8 cellular contexts compared by ENCODE assay signal in genomic region chr7:140924821-140925421, GRCh38. TPM values are rescaled to one million over a fixed set of nuclear protein-coding genes. Genes with fewer than 3 reads are reported as not detected.
DNase-seq lines count a peak whose midpoint lies in the region; ATAC-seq and TF ChIP-seq lines count a peak whose summit lies in the region.

Gene BRAF (minus strand): TSS chr7:140924929. CDS start chr7:140924703, 226 bp downstream.

- TF ChIP-seq CTCF in GM12865 (IDR thresholded peaks at IDR 0.05; ENCODE audit: insufficient read depth, low read depth, low read length, missing control alignments) (no peak), cardiac muscle cell (IDR thresholded peaks at IDR 0.05; ENCODE audit: low read depth, low read length) (no peak), parathyroid adenoma (IDR thresholded peaks at IDR 0.05) (no peak), tibial artery (IDR thresholded peaks at IDR 0.05) (peak in 1 of 2 experiments; percentile 6)

- intact Hi-C loops in tibial artery (cut with DNase I; ENCODE audit: low total_unique reads) = loop anchor here (10.0 kb wide), 2 partner anchors 90 to 250 kb away; partner anchors contain the start of genes ADCK2 and MRPS33

- H3K79me2 ChIP-seq in parathyroid adenoma = peaks cover 18% of the 10 kb centered on the region

- peak within 1 kb of the TSS; percentile 99 for H3K4me3 ChIP-seq in GM12865 (ENCODE audit: low read depth, low read length)
- peak within 1 kb of the TSS; percentile 96 for H3K4me3 ChIP-seq in adipocyte (ENCODE audit: low read length)
- H3K4me3 ChIP-seq in cardiac muscle cell = peak within 1 kb of the TSS; percentile 70
- peak within 1 kb of the TSS; percentile 94 for H3K4me3 ChIP-seq in parathyroid adenoma (ENCODE audit: low read depth, low read length)
- peak within 1 kb of the TSS; percentile 99 to 100 for H3K4me3 ChIP-seq in tibial artery

- H2AFZ ChIP-seq in parathyroid adenoma = peak within 1 kb of the TSS; percentile 99

- H3K9me3 ChIP-seq in adipocyte (ENCODE audit: control insufficient read depth, low read length) (no peaks in the 10 kb centered on the region), cardiac muscle cell (ENCODE audit: low read depth) (no peaks in the 10 kb centered on the region), parathyroid adenoma (ENCODE audit: control insufficient read depth, low read length) (no peaks in the 10 kb centered on the region), tibial artery (no peaks in the 10 kb centered on the region)

- H3K36me3 ChIP-seq in adipocyte (ENCODE audit: control insufficient read depth, insufficient read depth, low read length, severe bottlenecking) (no peaks in the 10 kb centered on the region), cardiac muscle cell (no peaks in the 10 kb centered on the region), parathyroid adenoma (ENCODE audit: control insufficient read depth, insufficient read depth, low read length) (no peaks in the 10 kb centered on the region), tibial artery (no peaks in the 10 kb centered on the region)

- H3K4me1 ChIP-seq in adipocyte (ENCODE audit: control insufficient read depth, insufficient read depth, low read length) (peaks cover 13% of the 10 kb centered on the region), cardiac muscle cell (ENCODE audit: low read depth) (peaks cover 14% of the 10 kb centered on the region), parathyroid adenoma (peaks cover 4% of the 10 kb centered on the region), tibial artery (peaks cover 0 to 28% (median 3%) of the 10 kb centered on the region in 4 donors)

- ATAC-seq in HG02763 (IDR thresholded peaks at IDR 0.05; ENCODE audit: unreplicated experiment) = peak; percentile 41

- H3K9ac ChIP-seq in adipocyte (ENCODE audit: low read length) (peak within 1 kb of the TSS; percentile 93), parathyroid adenoma (peak within 1 kb of the TSS; percentile 99)

- H3K27me3 ChIP-seq in adipocyte (replicated peaks; ENCODE audit: control insufficient read depth, insufficient read depth, low read length) = no peaks in the 10 kb centered on the region
- no peaks in the 10 kb centered on the region for H3K27me3 ChIP-seq in cardiac muscle cell
- H3K27me3 ChIP-seq in parathyroid adenoma (ENCODE audit: control insufficient read depth, insufficient read depth, low read length) = no peaks in the 10 kb centered on the region
- H3K27me3 ChIP-seq in tibial artery = no peaks in the 10 kb centered on the region

- H3K27ac ChIP-seq in cardiac muscle cell (peak within 1 kb of the TSS; percentile 97), parathyroid adenoma (peak within 1 kb of the TSS; percentile 97), tibial artery (peak within 1 kb of the TSS; percentile 100)

- peak; percentile 92 for DNase-seq in GM12865 (ENCODE audit: low read depth)
- DNase-seq in NCI-H1417 treated with DMSO at 0.1 percent for 48 hours (lab: John Stamatoyannopoulos, UW) = peak; percentile 43
- peak; percentile 92 for DNase-seq in T follicular helper cell (ENCODE audit: low read depth)
- DNase-seq in adipocyte (ENCODE audit: low read depth) = peak; percentile 96
- peak; percentile 82 to 94 for DNase-seq in cardiac muscle cell (ENCODE audit: low read depth in 1 of 2, low spot score in 1 of 2)
- DNase-seq in tibial artery = peak; percentile 74 to 93

- H3K4me2 ChIP-seq in parathyroid adenoma (ENCODE audit: low read length) = peak within 1 kb of the TSS; percentile 90

RNA-seq across cellular contexts. Expression of gene BRAF, which starts in this region (rescaled TPM):
- total RNA-seq in cardiac muscle cell = 15.5 and 34.8 TPM in 2 replicates
- polyA plus RNA-seq in cardiac muscle cell = 15.5 TPM in 2 replicates

Comparison
In these comparisons a context has a peak if more than half of its experiments do, and no peak if none do; other contexts are left out.
1. Peak in every context shown above with its lines: DNase-seq, ATAC-seq, H3K4me3 ChIP-seq and H3K27ac ChIP-seq.
2. DNase-seq: peak in every context shown above with its lines; median percentile 96 in adipocyte; 92 in GM12865; 92 in T follicular helper cell; 88 in cardiac muscle cell; 84 in tibial artery; 43 in NCI-H1417 treated with DMSO at 0.1 percent for 48 hours.